24 cellular contexts compared by ENCODE assay signal in genomic region chr6:137750284-137750683, GRCh38.
DNase-seq lines count a peak whose midpoint lies in the region; ATAC-seq, FAIRE-seq and TF ChIP-seq lines count a peak whose summit lies in the region.
"Had no signal": no experiment of that assay in that cellular context is flagged by ENCODE, and none has a peak within 500 bp of the region (broad histone marks: within the 10 kb centered on the region; RNA-seq: fewer than 3 reads in every experiment).

No MANE protein-coding gene starts in this region.

- no peak overlapping the region for H2AK5ac ChIP-seq in H1 (ENCODE audit: low read depth, low read length)

- H3K23me2 ChIP-seq in H1 (ENCODE audit: low read depth, low read length), result no peaks in the 10 kb centered on the region; the same call in 1 of the 2 replicates

- intact Hi-C loops in heart left ventricle (cut with DNase I) (no loop called here), Right ventricle myocardium superior (cut with DNase I) (no loop called here)

- H2AFZ ChIP-seq in H1 (ENCODE audit: low read length), result 0 out of 2 replicates have a peak overlapping the region, but pooled peaks have one; percentile 41
- peak overlapping the region; percentile 29 for H2AFZ ChIP-seq in neuron (ENCODE audit: low read depth, low read length)

- H3K9me3 Mint-ChIP-seq in activated CD8-positive, alpha-beta T cell treated with anti-CD3 and anti-CD28 coated beads, Interleukin-2, amount 10 ng/mL, durations not matched to agents 7 days and 5 days (ENCODE audit: insufficient read depth), result no peaks in the 10 kb centered on the region
- H3K9me3 Mint-ChIP-seq: CD4-positive, CD25-positive, alpha-beta regulatory T cell had no signal

- no peaks in the 10 kb centered on the region for H4K20me1 ChIP-seq in H1 (replicated peaks in 1 of 2; ENCODE audit: control insufficient read depth in 1 of 2, insufficient read depth in 2 of 2, low read length in 2 of 2)

- H3K79me1 ChIP-seq in H1 (ENCODE audit: low read depth, low read length), result no peaks in the 10 kb centered on the region

- H3K9ac ChIP-seq in H1 (replicated peaks in 1 of 4; ENCODE audit: extremely low read depth in 1 of 4, low read depth in 3 of 4, low read length in 3 of 4), result no peak overlapping the region

- H3K4ac ChIP-seq in H1 (replicated peaks; ENCODE audit: insufficient read length, low read depth, low read length), result no peak overlapping the region

- peak overlapping the region in 8 of 12 donors; percentile 14 to 52 (median 22) for H3K27ac ChIP-seq in heart left ventricle
- H3K27ac ChIP-seq in H1 (ENCODE audit: low read depth, low read length), result no peak overlapping the region
- no peak overlapping the region for H3K27ac ChIP-seq in suprapubic skin
- H3K27ac ChIP-seq: 22Rv1 had no signal

- no peak for FAIRE-seq in H1 (lab: Jason Lieb, UNC)
- no peak for FAIRE-seq in GM19239 (lab: Jason Lieb, UNC)
- FAIRE-seq: G401.6 had no signal

- H3K14ac ChIP-seq in H1 (ENCODE audit: insufficient read length), result no peak overlapping the region

- DNase-seq in heart left ventricle (no peak), Right ventricle myocardium superior (no peak), H1 (ENCODE audit: low read depth in 1 of 2, low spot score in 2 of 2) (no peak), suprapubic skin (ENCODE audit: low spot score in 2 of 2) (no peak), GM19239 (ENCODE audit: insufficient read length, low spot score) (no peak), NOMO-1 treated with dmso at 0.1 percent for 144 hours (lab: John Stamatoyannopoulos, UW; ENCODE audit: unreplicated experiment) (no peak)
- no peak for DNase-seq in activated CD8-positive, alpha-beta T cell treated with anti-CD3 and anti-CD28 coated beads, Interleukin-2, amount 10 ng/mL, durations not matched to agents 7 days and 5 days
- DNase-seq: CD4-positive, CD25-positive, alpha-beta regulatory T cell; COR-L47; DMS 273 treated with DMSO at 0.1 percent for 48 hours; DND-41; KBM-7; NCI-H1105 treated with DMSO at 0.1 percent for 48 hours; NCI-H1694; NCI-H2081 treated with DMSO at 0.1 percent for 48 hours; NCI-H2227 treated with DMSO at 0.1 percent for 48 hours; NCI-H524; NCI-H82; PC-3; RPMI8226; SIG-M5 had no signal

- no peak overlapping the region for H2BK120ac ChIP-seq in H1 (replicated peaks; ENCODE audit: low read depth, low read length)

- WGBS in heart left ventricle, 4 donors, result 76 to 85% (median 77%) methylated on average over 5 of the region's 5 CpGs
- WGBS in H1 (ENCODE audit: extremely low coverage in 1 of 2, insufficient coverage in 1 of 2, insufficient read length in 1 of 2, insufficient replicate concordance in 2 of 2, low coverage in 1 of 2, low lambda C conversion rate in 2 of 2, missing lambda C conversion rate in 1 of 2), 2 experiments, result 91% methylated on average over 5 of the region's 5 CpGs; no CpG with 5 or more reads in 1 of the 2 experiments
- 71% methylated on average over 5 of the region's 5 CpGs for WGBS in suprapubic skin

- POLR2A ChIA-PET in H1 (lab: Charles Lee; ENCODE audit: partially characterized antibody), result no interaction called here
- POLR2A ChIA-PET in activated CD8-positive, alpha-beta T cell treated with anti-CD3 and anti-CD28 coated beads, Interleukin-2, amount 10 ng/mL, durations not matched to agents 7 days and 5 days (lab: Charles Lee), result no interaction called here

- no peak overlapping the region for H2BK20ac ChIP-seq in H1 (ENCODE audit: low read length)

- H2BK12ac ChIP-seq in H1 (ENCODE audit: low read depth, low read length), result no peak overlapping the region

- no peak overlapping the region for H2BK5ac ChIP-seq in H1 (ENCODE audit: low read depth, low read length)

- no peak overlapping the region for H3K23ac ChIP-seq in H1 (ENCODE audit: insufficient read length)

- no peaks in the 10 kb centered on the region for H3K27me3 ChIP-seq in heart left ventricle
- no peaks in the 10 kb centered on the region for H3K27me3 ChIP-seq in H1 (replicated peaks in 1 of 4; ENCODE audit: control insufficient read depth in 3 of 4, extremely low read depth in 1 of 4, insufficient read depth in 3 of 4, low read length in 3 of 4)
- no peaks in the 10 kb centered on the region for H3K27me3 ChIP-seq in neuron (ENCODE audit: insufficient read depth, low read length)
- no peaks in the 10 kb centered on the region for H3K27me3 ChIP-seq in suprapubic skin

- H3K36me3 Mint-ChIP-seq in activated CD8-positive, alpha-beta T cell treated with anti-CD3 and anti-CD28 coated beads, Interleukin-2, amount 10 ng/mL, durations not matched to agents 7 days and 5 days (ENCODE audit: low read depth), result no peaks in the 10 kb centered on the region
- H3K36me3 Mint-ChIP-seq: CD4-positive, CD25-positive, alpha-beta regulatory T cell had no signal

- peaks cover 2% of the 10 kb centered on the region for H3K27me3 Mint-ChIP-seq in activated CD8-positive, alpha-beta T cell treated with anti-CD3 and anti-CD28 coated beads, Interleukin-2, amount 10 ng/mL, durations not matched to agents 7 days and 5 days (ENCODE audit: low read depth)

- TF ChIP-seq POLR2A in heart left ventricle (IDR thresholded peaks at IDR 0.05) (no peak), H1 (IDR thresholded peaks at IDR 0.05; ENCODE audit: control extremely low read depth in 1 of 2, low read depth in 2 of 2, low read length in 2 of 2) (no peak), suprapubic skin (IDR thresholded peaks at IDR 0.05) (no peak)

- H3K4me3 Mint-ChIP-seq in activated CD8-positive, alpha-beta T cell treated with anti-CD3 and anti-CD28 coated beads, Interleukin-2, amount 10 ng/mL, durations not matched to agents 7 days and 5 days, result no peak overlapping the region
- H3K4me3 Mint-ChIP-seq: CD4-positive, CD25-positive, alpha-beta regulatory T cell had no signal

- H3K4me2 ChIP-seq in H1 (ENCODE audit: insufficient read depth in 1 of 2, low read depth in 2 of 2, low read length in 2 of 2), result no peak overlapping the region

- H3K4me3 ChIP-seq in heart left ventricle (no peak overlapping the region), H1 (ENCODE audit: extremely low read depth in 1 of 4, insufficient read depth in 2 of 4, low read depth in 3 of 4, low read length in 4 of 4) (no peak overlapping the region), neuron (ENCODE audit: low read length) (peak overlapping the region; percentile 31), suprapubic skin (peak overlapping the region; percentile 7)

- H3K36me3 ChIP-seq in heart left ventricle (no peaks in the 10 kb centered on the region), H1 (ENCODE audit: control insufficient read depth in 2 of 4, insufficient read depth in 4 of 4, low read length in 3 of 4) (no peaks in the 10 kb centered on the region), neuron (ENCODE audit: insufficient read depth, low read length) (no peaks in the 10 kb centered on the region), suprapubic skin (no peaks in the 10 kb centered on the region)

- H3K18ac ChIP-seq in H1 (ENCODE audit: extremely low read depth, low read length), result no peak overlapping the region

- H4K5ac ChIP-seq in H1 (ENCODE audit: insufficient read length, low read depth, low read length), result no peak overlapping the region

- no peaks in the 10 kb centered on the region for H3K79me2 ChIP-seq in H1 (ENCODE audit: control insufficient read depth in 1 of 2, insufficient read depth in 2 of 2, low read length in 2 of 2)

- H4K8ac ChIP-seq in H1 (ENCODE audit: extremely low read depth, insufficient read depth, low read length), result no peak overlapping the region

- CTCF ChIA-PET in H1 (lab: Charles Lee; ENCODE audit: partially characterized antibody), result no interaction called here
- CTCF ChIA-PET in activated CD8-positive, alpha-beta T cell treated with anti-CD3 and anti-CD28 coated beads, Interleukin-2, amount 10 ng/mL, durations not matched to agents 7 days and 5 days (lab: Charles Lee), result interaction anchor here (1.4 kb wide), 1 partner anchor 32 kb away, joined by 4 read pairs; no protein-coding TSS in a partner anchor

- H3K56ac ChIP-seq in H1 (replicated peaks; ENCODE audit: insufficient read length, low read depth, low read length), result no peak overlapping the region

- no peak overlapping the region for H2BK15ac ChIP-seq in H1 (ENCODE audit: low read length)

- ATAC-seq in heart left ventricle (no peak), Right ventricle myocardium superior (ENCODE audit: poor library complexity) (no peak)
- no peak for ATAC-seq in activated CD8-positive, alpha-beta T cell treated with anti-CD3 and anti-CD28 coated beads, Interleukin-2, amount 10 ng/mL, durations not matched to agents 7 days and 5 days
- ATAC-seq: PC-3 had no signal

- TF ChIP-seq RAD21 in H1 (IDR thresholded peaks at IDR 0.05 in 1 of 2, conservative IDR thresholded peaks at IDR 0.05 in 1 of 2; ENCODE audit: low read depth in 2 of 2, low read length in 2 of 2), result no peak

- TF ChIP-seq CTCF in heart left ventricle (IDR thresholded peaks at IDR 0.05) (no peak), H1 (IDR thresholded peaks at IDR 0.05; ENCODE audit: control extremely low read depth in 1 of 3, insufficient read depth in 1 of 3, low read depth in 1 of 3, low read length in 3 of 3) (no peak), suprapubic skin (IDR thresholded peaks at IDR 0.05) (no peak)

- H3K4me1 ChIP-seq in heart left ventricle, result peaks cover 0 to 36% (median 5%) of the 10 kb centered on the region in 12 donors
- no peaks in the 10 kb centered on the region for H3K4me1 ChIP-seq in H1 (replicated peaks in 1 of 4; ENCODE audit: control insufficient read depth in 3 of 4, insufficient read depth in 4 of 4, low read length in 3 of 4)
- peaks cover 9% of the 10 kb centered on the region for H3K4me1 ChIP-seq in neuron (ENCODE audit: insufficient read depth, low read length)
- H3K4me1 ChIP-seq in suprapubic skin, result no peaks in the 10 kb centered on the region

- no peaks in the 10 kb centered on the region for H3K9me3 ChIP-seq in heart left ventricle
- H3K9me3 ChIP-seq in H1 (ENCODE audit: insufficient read depth in 2 of 2, low read depth in 1 of 2, low read length in 1 of 2), result no peaks in the 10 kb centered on the region
- H3K9me3 ChIP-seq in neuron (ENCODE audit: low read length), result no peaks in the 10 kb centered on the region
- no peaks in the 10 kb centered on the region for H3K9me3 ChIP-seq in suprapubic skin

- no peak overlapping the region for H4K91ac ChIP-seq in H1 (replicated peaks; ENCODE audit: insufficient read length, low read length)

- H3K27ac Mint-ChIP-seq in activated CD8-positive, alpha-beta T cell treated with anti-CD3 and anti-CD28 coated beads, Interleukin-2, amount 10 ng/mL, durations not matched to agents 7 days and 5 days, result no peak overlapping the region
- H3K27ac Mint-ChIP-seq: CD4-positive, CD25-positive, alpha-beta regulatory T cell had no signal

- peaks cover 26% of the 10 kb centered on the region for H3K4me1 Mint-ChIP-seq in activated CD8-positive, alpha-beta T cell treated with anti-CD3 and anti-CD28 coated beads, Interleukin-2, amount 10 ng/mL, durations not matched to agents 7 days and 5 days (ENCODE audit: low read depth)

- TF ChIP-seq EP300 in H1 (IDR thresholded peaks at IDR 0.05; ENCODE audit: borderline replicate concordance in 1 of 2, low read depth in 2 of 2, low read length in 2 of 2), result no peak
- TF ChIP-seq EP300 in suprapubic skin (IDR thresholded peaks at IDR 0.05), result no peak

TF ChIP-seq in H1, 55 proteins besides CTCF, POLR2A, EP300 and RAD21 (continues in another document):
- TF ChIP-seq KDM4A (IDR thresholded peaks at IDR 0.05; ENCODE audit: low read depth, low read length, severe bottlenecking) (no peak), SP1 (IDR thresholded peaks at IDR 0.05; ENCODE audit: low read depth, low read length) (no peak), SIRT6 (IDR thresholded peaks at IDR 0.05; ENCODE audit: low read length) (no peak), SUZ12 (IDR thresholded peaks at IDR 0.05; ENCODE audit: low read length) (no peak)

Comparison
In these comparisons a context has a peak if more than half of its experiments do, and no peak if none do; other contexts are left out.
1. H3K27ac ChIP-seq: peak in heart left ventricle (8 of 12); none in H1 (single experiment) and suprapubic skin (single experiment).
2. H3K4me3 ChIP-seq: peak in neuron (single experiment) and suprapubic skin (single experiment); none in heart left ventricle (0 of 12) and H1 (0 of 4).